Comparison of ENCODE assay signal across 15 cellular contexts in the genomic region with DNA sequence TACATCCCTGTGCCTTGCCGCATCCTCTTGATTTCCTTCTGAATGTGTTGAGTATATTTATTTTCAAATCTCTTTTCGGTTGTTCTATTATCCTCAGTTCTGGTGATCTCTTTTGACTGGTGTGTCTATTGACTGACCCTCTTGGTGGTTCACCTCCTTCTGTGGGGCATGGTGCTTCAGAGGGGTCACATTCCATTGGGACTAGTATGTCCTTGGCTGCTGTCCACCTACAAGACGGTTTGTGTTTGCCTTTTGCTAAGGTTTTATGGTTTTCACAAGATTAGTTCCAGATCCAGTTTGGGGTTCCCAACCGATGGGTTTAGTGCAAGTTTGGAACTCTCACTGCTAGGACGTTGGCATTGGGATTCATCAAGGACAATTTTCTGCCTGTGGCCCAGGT.
DNase-seq lines count a peak whose midpoint lies in the region; ATAC-seq and TF ChIP-seq lines count a peak whose summit lies in the region.
"Had no signal": no experiment of that assay in that cellular context is flagged by ENCODE, and none has a peak within 500 bp of the region (broad histone marks: within the 10 kb centered on the region; RNA-seq: fewer than 3 reads in every experiment).

No MANE protein-coding gene starts in this region.

- H3K4me1 ChIP-seq in PC-3 (ENCODE audit: insufficient read depth, low read length), result peaks cover 5% of the 10 kb centered on the region; the same call in 1 of the 2 replicates
- H3K4me1 ChIP-seq: breast epithelium had no signal

- no peak overlapping the region for H3K27ac ChIP-seq in PC-3 (ENCODE audit: low read length)
- H3K27ac ChIP-seq: breast epithelium, psoas muscle had no signal

- POLR2A ChIA-PET in PC-3 (lab: Charles Lee; ENCODE audit: unreplicated experiment), result no interaction called here
- POLR2A ChIA-PET in activated CD4-positive, alpha-beta T cell treated with anti-CD3 and anti-CD28 coated beads, Interleukin-2, amount 10 ng/mL, durations not matched to agents 7 days and 5 days (lab: Charles Lee), result no interaction called here

- TF ChIP-seq CTCF in PC-3 (conservative IDR thresholded peaks at IDR 0.05; ENCODE audit: low read depth, low read length) (no peak), type B pancreatic cell (conservative IDR thresholded peaks at IDR 0.05) (no peak)

- H3K9ac ChIP-seq in PC-3 (ENCODE audit: low read length), result no peak overlapping the region

- DNase-seq in EL (peak; percentile 84), PC-3 (peak; percentile 42), epidermal melanocyte (ENCODE audit: insufficient read length, low spot score) (peak; percentile 29), renal cortical epithelial cell (ENCODE audit: low read depth) (peak; percentile 14), NCI-H2171 treated with DMSO at 0.1 percent for 48 hours (lab: John Stamatoyannopoulos, UW) (no peak), type B pancreatic cell (ENCODE audit: extremely low spot score, unreplicated experiment) (no peak)
- no peak for DNase-seq in NK-92 treated with Interleukin-12 subunit alpha and Interleukin-12 subunit beta, amount 100 ng/mL, for 24 hours (lab: John Stamatoyannopoulos, UW)
- DNase-seq in activated CD4-positive, alpha-beta T cell treated with anti-CD3 and anti-CD28 coated beads, Interleukin-2, amount 10 ng/mL, durations not matched to agents 7 days and 5 days, result no peak
- DNase-seq: activated effector memory CD4-positive, alpha-beta T cell treated with anti-CD3 and anti-CD28 coated beads, Interleukin-2, amount 50 U/mL, for 16 hours; CD8-positive, alpha-beta memory T cell; hypothalamus; left ventricle myocardium superior; NCI-H1092; psoas muscle had no signal

- H3K4me3 Mint-ChIP-seq in activated CD4-positive, alpha-beta T cell treated with anti-CD3 and anti-CD28 coated beads, Interleukin-2, amount 10 ng/mL, durations not matched to agents 7 days and 5 days, result no peak overlapping the region
- H3K4me3 Mint-ChIP-seq in type B pancreatic cell, result no peak overlapping the region
- H3K4me3 Mint-ChIP-seq: CD8-positive, alpha-beta memory T cell had no signal

- H3F3A ChIP-seq in PC-3 (ENCODE audit: low read length, unreplicated experiment), result no peaks in the 10 kb centered on the region

- no peaks in the 10 kb centered on the region for H3K27me3 Mint-ChIP-seq in activated CD4-positive, alpha-beta T cell treated with anti-CD3 and anti-CD28 coated beads, Interleukin-2, amount 10 ng/mL, durations not matched to agents 7 days and 5 days
- H3K27me3 Mint-ChIP-seq in type B pancreatic cell, result no peaks in the 10 kb centered on the region
- H3K27me3 Mint-ChIP-seq: CD8-positive, alpha-beta memory T cell had no signal

- no peaks in the 10 kb centered on the region for H3K9me3 ChIP-seq in PC-3 (ENCODE audit: low read length)
- H3K9me3 ChIP-seq: psoas muscle had no signal

- H3K4me1 Mint-ChIP-seq in activated CD4-positive, alpha-beta T cell treated with anti-CD3 and anti-CD28 coated beads, Interleukin-2, amount 10 ng/mL, durations not matched to agents 7 days and 5 days, result no peaks in the 10 kb centered on the region
- no peaks in the 10 kb centered on the region for H3K4me1 Mint-ChIP-seq in type B pancreatic cell (ENCODE audit: unreplicated experiment)

- H3K27ac Mint-ChIP-seq in activated CD4-positive, alpha-beta T cell treated with anti-CD3 and anti-CD28 coated beads, Interleukin-2, amount 10 ng/mL, durations not matched to agents 7 days and 5 days, result no peak overlapping the region
- H3K27ac Mint-ChIP-seq in type B pancreatic cell, result no peak overlapping the region

- peak; percentile 38; the same call in 1 of the 2 replicates for ATAC-seq in PC-3
- ATAC-seq: left ventricle myocardium superior had no signal

- no peaks in the 10 kb centered on the region for H3K27me3 ChIP-seq in PC-3 (ENCODE audit: low read length)
- H3K27me3 ChIP-seq: breast epithelium had no signal

- no peaks in the 10 kb centered on the region for H3K9me2 ChIP-seq in PC-3 (replicated peaks; ENCODE audit: low read length)

- no peak overlapping the region for H2AFZ ChIP-seq in PC-3 (ENCODE audit: low read length)

- H3K79me2 ChIP-seq in PC-3 (ENCODE audit: low read length), result no peaks in the 10 kb centered on the region

- no peaks in the 10 kb centered on the region for H4K20me1 ChIP-seq in PC-3 (ENCODE audit: low read length)

- no peaks in the 10 kb centered on the region for H3K36me3 ChIP-seq in PC-3 (ENCODE audit: low read depth, low read length)

- no TSS peak for BruUV-seq in PC-3 (replicated peaks; lab: Mats Ljungman, UMichigan)

- intact Hi-C loops in PC-3 (cut with micrococcal nuclease), result no loop called here

- H3K4me3 ChIP-seq in PC-3 (ENCODE audit: low read length), result no peak overlapping the region
- H3K4me3 ChIP-seq: breast epithelium, psoas muscle had no signal

- H3K9me3 Mint-ChIP-seq in activated CD4-positive, alpha-beta T cell treated with anti-CD3 and anti-CD28 coated beads, Interleukin-2, amount 10 ng/mL, durations not matched to agents 7 days and 5 days, result peaks cover 5% of the 10 kb centered on the region
- H3K9me3 Mint-ChIP-seq in type B pancreatic cell, result peaks cover 6% of the 10 kb centered on the region

- H3K36me3 Mint-ChIP-seq in activated CD4-positive, alpha-beta T cell treated with anti-CD3 and anti-CD28 coated beads, Interleukin-2, amount 10 ng/mL, durations not matched to agents 7 days and 5 days (ENCODE audit: low read depth), result peaks cover 35% of the 10 kb centered on the region
- peaks cover 31% of the 10 kb centered on the region for H3K36me3 Mint-ChIP-seq in type B pancreatic cell

- no peak overlapping the region for H3K4me2 ChIP-seq in PC-3 (ENCODE audit: low read length)

- CTCF ChIA-PET in PC-3 (lab: Charles Lee), result no interaction called here
- CTCF ChIA-PET in activated CD4-positive, alpha-beta T cell treated with anti-CD3 and anti-CD28 coated beads, Interleukin-2, amount 10 ng/mL, durations not matched to agents 7 days and 5 days (lab: Charles Lee), result no interaction called here

Comparison
In these comparisons a context has a peak if more than half of its experiments do, and no peak if none do; other contexts are left out.
1. DNase-seq: peak in EL (single experiment), PC-3 (single experiment), epidermal melanocyte (single experiment) and renal cortical epithelial cell (single experiment); none in NK-92 treated with Interleukin-12 subunit alpha and Interleukin-12 subunit beta, amount 100 ng/mL, for 24 hours (single experiment), activated CD4-positive, alpha-beta T cell treated with anti-CD3 and anti-CD28 coated beads, Interleukin-2, amount 10 ng/mL, durations not matched to agents 7 days and 5 days (single experiment), NCI-H2171 treated with DMSO at 0.1 percent for 48 hours (single experiment) and type B pancreatic cell (single experiment).